In the genomic region with DNA sequence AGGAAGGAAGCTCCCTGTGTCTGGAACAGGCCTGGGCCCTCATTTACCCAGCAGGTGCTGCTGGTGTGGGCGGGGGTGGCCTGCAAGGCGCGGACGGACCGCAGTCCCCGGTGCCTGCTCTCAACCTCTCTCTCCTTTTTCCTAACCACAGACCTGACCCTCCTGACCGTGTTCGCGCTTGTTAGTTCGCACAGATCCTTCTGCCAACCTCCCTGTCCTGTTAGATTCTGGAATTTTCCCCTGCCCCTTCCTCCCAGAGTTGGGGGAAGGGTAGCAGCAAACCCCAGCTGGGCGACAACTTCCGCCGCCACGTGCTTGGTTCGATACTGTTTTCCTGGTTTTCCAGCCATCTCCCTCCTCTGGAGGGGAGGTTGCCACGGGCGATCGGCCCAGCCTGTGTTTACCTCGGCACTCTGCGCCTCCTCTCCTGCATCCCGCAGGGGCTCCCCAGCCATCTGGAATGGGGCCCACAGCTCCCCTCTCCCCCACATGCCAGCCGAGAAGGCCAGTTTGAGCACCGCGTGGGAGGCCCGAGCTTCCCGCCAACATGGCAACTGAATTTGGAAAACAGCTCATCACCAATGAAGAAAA, we compare ENCODE assay signal across 19 cellular contexts.
DNase-seq lines count a peak whose midpoint lies in the region; ATAC-seq, FAIRE-seq and TF ChIP-seq lines count a peak whose summit lies in the region.
"Had no signal": no experiment of that assay in that cellular context is flagged by ENCODE, and none has a peak within 500 bp of the region (broad histone marks: within the 10 kb centered on the region; RNA-seq: fewer than 3 reads in every experiment).

No MANE protein-coding gene starts in this region.

- intact Hi-C loops in posterior vena cava (cut with DNase I): no loop called here
- intact Hi-C loops in pancreas (cut with DNase I): no loop called here
- intact Hi-C loops in kidney (cut with DNase I): no loop called here

- FAIRE-seq in pancreas (lab: Jason Lieb, UNC) (no peak), kidney (lab: Jason Lieb, UNC) (no peak)
- FAIRE-seq: GM12878, GM19239 had no signal

- H3K9ac ChIP-seq in HUES48 (ENCODE audit: low read depth, low read length): peak overlapping the region; percentile 34
- no peak overlapping the region for H3K9ac ChIP-seq in smooth muscle cell (ENCODE audit: low read depth)
- H3K9ac ChIP-seq in kidney (ENCODE audit: low read length in 2 of 2): no peak overlapping the region

- H3K27ac ChIP-seq in HUES48 (ENCODE audit: low read depth, low read length): no peak overlapping the region
- no peak overlapping the region for H3K27ac ChIP-seq in smooth muscle cell (ENCODE audit: low read depth)
- H3K27ac ChIP-seq in pancreas: no peak overlapping the region
- H3K27ac ChIP-seq in kidney (ENCODE audit: low read depth in 2 of 2, low read length in 2 of 2): no peak overlapping the region
- H3K27ac ChIP-seq: 22Rv1, right lobe of liver had no signal

- no peak for TF ChIP-seq CTCF in smooth muscle cell (IDR thresholded peaks at IDR 0.05; ENCODE audit: borderline replicate concordance, insufficient read depth, poor library complexity, severe bottlenecking)
- no peak for TF ChIP-seq CTCF in pancreas (IDR thresholded peaks at IDR 0.05)
- no peak for TF ChIP-seq CTCF in kidney (IDR thresholded peaks at IDR 0.05; ENCODE audit: borderline replicate concordance, extremely low read depth, insufficient read depth)

- 73% methylated on average over 26 of the region's 26 CpGs for WGBS in smooth muscle cell (ENCODE audit: low lambda C conversion rate)
- 19 to 28% methylated on average over 26 of the region's 26 CpGs for WGBS in pancreas, 2 donors

- H3K4me3 ChIP-seq in HUES48 (ENCODE audit: low read depth, low read length) (no peak overlapping the region), smooth muscle cell (no peak overlapping the region), pancreas (no peak overlapping the region), kidney (ENCODE audit: low read length in 2 of 2) (no peak overlapping the region)
- H3K4me3 ChIP-seq: GM12878, right lobe of liver had no signal

- no peaks in the 10 kb centered on the region for H3F3A ChIP-seq in smooth muscle cell (ENCODE audit: low read depth)

- H3K36me3 ChIP-seq in HUES48 (ENCODE audit: control insufficient read depth, insufficient read depth, low read length): no peaks in the 10 kb centered on the region
- no peaks in the 10 kb centered on the region for H3K36me3 ChIP-seq in smooth muscle cell (ENCODE audit: low read depth)
- no peaks in the 10 kb centered on the region for H3K36me3 ChIP-seq in pancreas
- H3K36me3 ChIP-seq in kidney (ENCODE audit: control insufficient read depth in 1 of 2, insufficient read depth in 2 of 2, low read length in 2 of 2): no peaks in the 10 kb centered on the region
- H3K36me3 ChIP-seq: right lobe of liver had no signal

- H4K20me1 ChIP-seq in smooth muscle cell (ENCODE audit: low read depth): no peaks in the 10 kb centered on the region

- no peak overlapping the region for H3K4me2 ChIP-seq in smooth muscle cell

- no peak overlapping the region for H2AFZ ChIP-seq in smooth muscle cell (ENCODE audit: low read depth)

- H3K9me3 ChIP-seq in HUES48 (ENCODE audit: control insufficient read depth, insufficient read depth, low read length) (no peaks in the 10 kb centered on the region), smooth muscle cell (replicated peaks; ENCODE audit: low read depth) (no peaks in the 10 kb centered on the region), pancreas (no peaks in the 10 kb centered on the region), kidney (ENCODE audit: control insufficient read depth in 1 of 2, low read length in 2 of 2) (no peaks in the 10 kb centered on the region)
- H3K9me3 ChIP-seq: right lobe of liver had no signal

- H3K4me1 ChIP-seq in HUES48 (ENCODE audit: control insufficient read depth, insufficient read depth, low read length) (peaks cover 26% of the 10 kb centered on the region), smooth muscle cell (ENCODE audit: low read depth) (peaks cover 24% of the 10 kb centered on the region), pancreas (no peaks in the 10 kb centered on the region), kidney (ENCODE audit: control insufficient read depth in 1 of 2, insufficient read depth in 1 of 2, low read depth in 1 of 2, low read length in 2 of 2) (no peaks in the 10 kb centered on the region)
- H3K4me1 ChIP-seq: right lobe of liver had no signal

- no peaks in the 10 kb centered on the region for H3K79me2 ChIP-seq in smooth muscle cell (ENCODE audit: low read depth)

- ATAC-seq in pancreas: no peak
- ATAC-seq: GM12878, Panc1 had no signal

- H3K27me3 ChIP-seq in HUES48 (ENCODE audit: control insufficient read depth, insufficient read depth, low read length) (peaks cover 36% of the 10 kb centered on the region), smooth muscle cell (ENCODE audit: low read depth) (peaks cover 52% of the 10 kb centered on the region), pancreas (peaks cover 0 to 17% (median 2%) of the 10 kb centered on the region in 4 donors)

- DNase-seq in DMS79 treated with DMSO at 0.1 percent for 48 hours (lab: John Stamatoyannopoulos, UW) (peak; percentile 23), DMS79 (lab: John Stamatoyannopoulos, UW) (no peak), cerebellar cortex (ENCODE audit: low spot score) (peak; percentile 79), posterior vena cava (ENCODE audit: low spot score) (peak; percentile 67), smooth muscle cell (lab: John Stamatoyannopoulos, UW; ENCODE audit: unreplicated experiment) (no peak), pancreas (no peak), kidney (no peak)
- DNase-seq: activated CD4-positive, alpha-beta memory T cell treated with anti-CD3 and anti-CD28 coated beads for 36 hours; activated naive CD4-positive, alpha-beta T cell treated with anti-CD3 and anti-CD28 coated beads, Interleukin-2, amount 10 ng/mL, durations not matched to agents 7 days and 5 days; central memory CD4-positive, alpha-beta T cell; immature natural killer cell; IMR-90; NCI-H1930 had no signal

Comparison
In these comparisons a context has a peak if more than half of its experiments do, and no peak if none do; other contexts are left out.
1. DNase-seq: peak in DMS79 treated with DMSO at 0.1 percent for 48 hours (single experiment), cerebellar cortex (single experiment) and posterior vena cava (single experiment); none in DMS79 (single experiment), smooth muscle cell (single experiment), pancreas (0 of 6) and kidney (single experiment).